In genomic region chr17:59365383-59365981, GRCh38 we compare ENCODE assay signal across 8 cellular contexts. TPM values are rescaled to one million over a fixed set of nuclear protein-coding genes. Genes with fewer than 3 reads are reported as not detected.
DNase-seq lines count a peak whose midpoint lies in the region; ATAC-seq and TF ChIP-seq lines count a peak whose summit lies in the region.

No MANE protein-coding gene starts in this region.

- in situ Hi-C loops in brain microvascular endothelial cell (cut with HindIII; ENCODE audit: low pct_ligation_motif_present, low sequenced_read_pairs), result no loop called here

- CTCF ChIA-PET in activated CD4-positive, alpha-beta memory T cell treated with anti-CD3 and anti-CD28 coated beads for 36 hours (lab: Charles Lee), result interaction anchor here (0.7 to 4.0 kb wide), 7 partner anchors 30 to 76 kb away, joined by 3 to 19 read pairs (median 4); no protein-coding TSS in a partner anchor
- CTCF ChIA-PET in HEK293T (lab: Yijun Ruan, JAX), result interaction anchor here (0.6 to 1.7 kb wide), 9 partner anchors 10 to 295 kb away, joined by 3 to 8 read pairs (median 3); no protein-coding TSS in a partner anchor

- no peaks in the 10 kb centered on the region for H3K27me3 Mint-ChIP-seq in activated CD4-positive, alpha-beta memory T cell treated with anti-CD3 and anti-CD28 coated beads for 36 hours

- intact Hi-C loops in Right ventricle myocardium inferior (cut with DNase I) (loop anchor here (2.0 to 10.0 kb wide), 3 partner anchors 31 to 211 kb away; partner anchors contain the start of genes PRR11 and SKA2), cardiac septum (cut with DNase I) (no loop called here), left ventricle myocardium superior (cut with micrococcal nuclease) (loop anchor here (5.0 kb wide), 1 partner anchor 33 kb away; the partner anchor contains the start of gene YPEL2)
- intact Hi-C loops in activated CD4-positive, alpha-beta memory T cell treated with anti-CD3 and anti-CD28 coated beads for 36 hours (cut with micrococcal nuclease), result loop anchor here (10.0 kb wide), 1 partner anchor 479 kb away; no protein-coding TSS in a partner anchor

- ATAC-seq in Right ventricle myocardium inferior (peak; percentile 15), left ventricle myocardium superior (peak; percentile 27), GM18502 (IDR thresholded peaks at IDR 0.05; ENCODE audit: poor library complexity, unreplicated experiment) (no peak)

- H3K36me3 ChIP-seq in brain microvascular endothelial cell (replicated peaks), result no peaks in the 10 kb centered on the region

- no peaks in the 10 kb centered on the region for H3K36me3 Mint-ChIP-seq in activated CD4-positive, alpha-beta memory T cell treated with anti-CD3 and anti-CD28 coated beads for 36 hours

- peak overlapping the region; percentile 10 for H3K4me3 Mint-ChIP-seq in activated CD4-positive, alpha-beta memory T cell treated with anti-CD3 and anti-CD28 coated beads for 36 hours

- H3K27me3 ChIP-seq in brain microvascular endothelial cell (replicated peaks), result no peaks in the 10 kb centered on the region

- no peak for TF ChIP-seq CTCF in brain microvascular endothelial cell (IDR thresholded peaks at IDR 0.05; ENCODE audit: low read depth, low read length, missing control alignments)

- DNase-seq in Right ventricle myocardium inferior (ENCODE audit: missing footprints) (no peak), cardiac septum (ENCODE audit: low spot score) (no peak), left ventricle myocardium superior (no peak), brain microvascular endothelial cell (no peak), HEK293T (ENCODE audit: extremely low spot score) (no peak)
- DNase-seq in activated CD4-positive, alpha-beta memory T cell treated with anti-CD3 and anti-CD28 coated beads for 36 hours, result no peak

- H3K9me3 Mint-ChIP-seq in activated CD4-positive, alpha-beta memory T cell treated with anti-CD3 and anti-CD28 coated beads for 36 hours, result no peaks in the 10 kb centered on the region

- no peak overlapping the region for H3K4me3 ChIP-seq in skin epidermis
- no peak overlapping the region for H3K4me3 ChIP-seq in brain microvascular endothelial cell (ENCODE audit: low read depth, low read length)

- H3K4me1 Mint-ChIP-seq in activated CD4-positive, alpha-beta memory T cell treated with anti-CD3 and anti-CD28 coated beads for 36 hours (ENCODE audit: low read depth), result peaks cover 73% of the 10 kb centered on the region

- H3K27ac Mint-ChIP-seq in activated CD4-positive, alpha-beta memory T cell treated with anti-CD3 and anti-CD28 coated beads for 36 hours, result peak overlapping the region; percentile 47

- H3K27ac ChIP-seq in skin epidermis (peak overlapping the region in 17 of 21 experiments; percentile 0 to 79 (median 60)), brain microvascular endothelial cell (no peak overlapping the region)

- POLR2A ChIA-PET in activated CD4-positive, alpha-beta memory T cell treated with anti-CD3 and anti-CD28 coated beads for 36 hours (lab: Charles Lee), result interaction anchor here (1.2 kb wide), 1 partner anchor 33 kb away, joined by 3 read pairs; no protein-coding TSS in a partner anchor
- POLR2A ChIA-PET in HEK293T (lab: Yijun Ruan, JAX), result no interaction called here

TF ChIP-seq in HEK293T, 16 proteins besides CTCF, POLR2A, EP300 and RAD21:
- TF ChIP-seq PKNOX1 (IDR thresholded peaks at IDR 0.05) (no peak), FOXM1 (IDR thresholded peaks at IDR 0.05; ENCODE audit: borderline replicate concordance) (no peak), TARDBP (IDR thresholded peaks at IDR 0.05) (no peak), SUZ12 (IDR thresholded peaks at IDR 0.05) (no peak), SP1 (IDR thresholded peaks at IDR 0.05) (no peak), ELF4 (IDR thresholded peaks at IDR 0.05) (no peak), NFRKB (IDR thresholded peaks at IDR 0.05) (no peak), HDGF (IDR thresholded peaks at IDR 0.05; ENCODE audit: borderline replicate concordance) (no peak), ZNF384 (IDR thresholded peaks at IDR 0.05) (no peak), L3MBTL2 (conservative IDR thresholded peaks at IDR 0.05) (no peak), BHLHE40 (IDR thresholded peaks at IDR 0.05; ENCODE audit: borderline replicate concordance) (no peak), LEF1 (IDR thresholded peaks at IDR 0.05; ENCODE audit: borderline replicate concordance) (no peak), FOXA1 (IDR thresholded peaks at IDR 0.05) (no peak), CTBP1 (IDR thresholded peaks at IDR 0.05; ENCODE audit: borderline replicate concordance) (no peak), FOXK2 (IDR thresholded peaks at IDR 0.05) (no peak), ARNT (IDR thresholded peaks at IDR 0.05) (no peak)
TF ChIP-seq in HEK293T: peak in this region for 0.

RNA-seq across cellular contexts. Expression of gene YPEL2, which starts 34.0 kb away (rescaled TPM):
- total RNA-seq in Right ventricle myocardium inferior (32.7 TPM), cardiac septum (59.4 TPM), left ventricle myocardium superior (38.9 TPM)
- total RNA-seq in activated CD4-positive, alpha-beta memory T cell treated with anti-CD3 and anti-CD28 coated beads for 36 hours, result 1 to 10 TPM; 7.6 to 9.4 TPM
